ENCODE assay signal across 14 cellular contexts in the genomic region with DNA sequence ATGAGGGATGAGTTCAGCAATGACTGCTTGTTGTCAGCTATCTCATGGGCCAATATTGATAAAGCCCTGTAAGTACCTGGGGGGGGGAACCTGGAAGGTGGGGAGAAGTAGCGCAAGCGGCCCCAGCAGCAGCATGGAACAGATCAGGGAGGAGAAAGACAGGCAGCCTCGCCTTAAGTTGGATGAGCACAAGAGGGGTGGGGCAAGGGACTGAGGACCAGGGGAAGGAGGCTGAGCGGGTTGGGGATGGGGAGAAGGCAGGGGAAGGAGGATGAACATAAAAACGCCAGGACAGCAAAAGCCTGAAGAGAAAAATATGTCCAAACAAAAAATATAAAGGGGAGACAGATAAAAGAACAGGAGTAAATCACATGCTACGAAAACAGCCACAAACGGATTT.
DNase-seq lines count a peak whose midpoint lies in the region; ATAC-seq, FAIRE-seq and TF ChIP-seq lines count a peak whose summit lies in the region.
"Had no signal": no experiment of that assay in that cellular context is flagged by ENCODE, and none has a peak within 500 bp of the region (broad histone marks: within the 10 kb centered on the region; RNA-seq: fewer than 3 reads in every experiment).

No MANE protein-coding gene starts in this region.

- H3K4me2 ChIP-seq in GM23338 (no peak overlapping the region), astrocyte (ENCODE audit: low read length) (peak overlapping the region; percentile 13)
- H3K4me2 ChIP-seq: PC-9 had no signal

- peak; percentile 40 for ATAC-seq in GM23338
- ATAC-seq in GM21737 (IDR thresholded peaks at IDR 0.05; ENCODE audit: unreplicated experiment) = no peak
- ATAC-seq in foreskin keratinocyte = no peak
- ATAC-seq in GM18520 (IDR thresholded peaks at IDR 0.05; ENCODE audit: unreplicated experiment) = no peak

- no peak overlapping the region for H3K27ac Mint-ChIP-seq in GM23338
- peak overlapping the region; percentile 84 for H3K27ac Mint-ChIP-seq in astrocyte (ENCODE audit: unreplicated experiment)
- H3K27ac Mint-ChIP-seq in mesothelial cell of epicardium = peak overlapping the region; percentile 80

- H3K9ac ChIP-seq in astrocyte (ENCODE audit: low read length) (no peak overlapping the region), skeletal muscle tissue (ENCODE audit: low read depth in 1 of 3, low read length in 3 of 3) (no peak overlapping the region)

- no peak for DNase-seq in GM23338 (ENCODE audit: low spot score)
- DNase-seq in astrocyte (ENCODE audit: low read depth) = no peak
- DNase-seq in mesothelial cell of epicardium (ENCODE audit: low spot score in 2 of 2, unreplicated experiment in 2 of 2) = no peak
- no peak for DNase-seq in foreskin keratinocyte
- no peak for DNase-seq in T-helper 2 cell
- DNase-seq: aorta, left cardiac atrium, NCI-H1930, PC-9, SW 1271, WERI-Rb-1 had no signal

- H4K20me1 ChIP-seq in GM23338 (replicated peaks; ENCODE audit: insufficient read depth) = no peaks in the 10 kb centered on the region
- no peaks in the 10 kb centered on the region for H4K20me1 ChIP-seq in astrocyte (ENCODE audit: insufficient read depth, low read length)

- no peak overlapping the region for H3K4me3 Mint-ChIP-seq in GM23338
- H3K4me3 Mint-ChIP-seq in astrocyte (ENCODE audit: unreplicated experiment) = no peak overlapping the region
- H3K4me3 Mint-ChIP-seq in mesothelial cell of epicardium = no peak overlapping the region

- no peaks in the 10 kb centered on the region for H3K9me2 ChIP-seq in GM23338 (ENCODE audit: insufficient read depth)

- H3K9me3 Mint-ChIP-seq in GM23338 = no peaks in the 10 kb centered on the region
- no peaks in the 10 kb centered on the region for H3K9me3 Mint-ChIP-seq in astrocyte (ENCODE audit: unreplicated experiment)
- no peaks in the 10 kb centered on the region for H3K9me3 Mint-ChIP-seq in mesothelial cell of epicardium

- H3K4me1 Mint-ChIP-seq in GM23338 = peaks cover 31% of the 10 kb centered on the region
- peaks cover 25% of the 10 kb centered on the region for H3K4me1 Mint-ChIP-seq in astrocyte (ENCODE audit: low read depth, unreplicated experiment)
- peaks cover 54% of the 10 kb centered on the region for H3K4me1 Mint-ChIP-seq in mesothelial cell of epicardium

- no peak overlapping the region for H3K4me3 ChIP-seq in GM23338
- no peak overlapping the region for H3K4me3 ChIP-seq in astrocyte (ENCODE audit: insufficient read depth, low read depth, low read length)
- no peak overlapping the region for H3K4me3 ChIP-seq in skeletal muscle tissue (ENCODE audit: low read length in 3 of 3)
- H3K4me3 ChIP-seq: PC-9 had no signal

- H3K9me3 ChIP-seq in astrocyte (ENCODE audit: insufficient read depth, low read depth, low read length) (no peaks in the 10 kb centered on the region), skeletal muscle tissue (ENCODE audit: control insufficient read depth in 3 of 3, low read length in 3 of 3) (no peaks in the 10 kb centered on the region)

- H3K27ac ChIP-seq in GM23338 (ENCODE audit: low read depth) = no peak overlapping the region
- no peak overlapping the region for H3K27ac ChIP-seq in astrocyte (ENCODE audit: low read depth, low read length)
- H3K27ac ChIP-seq in skeletal muscle tissue (ENCODE audit: low read depth, low read length) = peak overlapping the region; percentile 11
- H3K27ac ChIP-seq in foreskin keratinocyte = no peak overlapping the region
- H3K27ac ChIP-seq: PC-9, WERI-Rb-1 had no signal

- no peak for FAIRE-seq in astrocyte (lab: Jason Lieb, UNC)

- H3K4me1 ChIP-seq in GM23338 (ENCODE audit: insufficient read depth) = no peaks in the 10 kb centered on the region
- H3K4me1 ChIP-seq in astrocyte (ENCODE audit: insufficient read depth, low read length) = peaks cover 12% of the 10 kb centered on the region
- H3K4me1 ChIP-seq in skeletal muscle tissue (ENCODE audit: control insufficient read depth in 3 of 3, insufficient read depth in 3 of 3, low read length in 3 of 3) = peaks cover 0 to 10% (median 0%) of the 10 kb centered on the region in 3 donors
- H3K4me1 ChIP-seq in foreskin keratinocyte = peaks cover 8% of the 10 kb centered on the region

- no peaks in the 10 kb centered on the region for H3K36me3 ChIP-seq in GM23338 (ENCODE audit: insufficient read depth)
- H3K36me3 ChIP-seq in astrocyte (ENCODE audit: insufficient read depth, low read length) = no peaks in the 10 kb centered on the region
- H3K36me3 ChIP-seq in skeletal muscle tissue (ENCODE audit: control insufficient read depth in 3 of 3, insufficient read depth in 3 of 3, low read length in 3 of 3) = no peaks in the 10 kb centered on the region
- H3K36me3 ChIP-seq: WERI-Rb-1 had no signal

- H2AFZ ChIP-seq in GM23338 (0 out of 2 replicates have a peak overlapping the region, but pooled peaks have one; percentile 24), astrocyte (ENCODE audit: low read depth, low read length) (no peak overlapping the region)
- H2AFZ ChIP-seq: PC-9 had no signal

- TF ChIP-seq CTCF in GM23338 (conservative IDR thresholded peaks at IDR 0.05; ENCODE audit: low read depth in 2 of 2) (no peak), astrocyte (IDR thresholded peaks at IDR 0.05; ENCODE audit: insufficient read depth, low read depth, low read length) (no peak), mesothelial cell of epicardium (IDR thresholded peaks at IDR 0.05; ENCODE audit: unreplicated experiment) (no peak), foreskin keratinocyte (conservative IDR thresholded peaks at IDR 0.05) (no peak)

- no peaks in the 10 kb centered on the region for H3K36me3 Mint-ChIP-seq in GM23338 (ENCODE audit: low read depth)
- peaks cover 12% of the 10 kb centered on the region for H3K36me3 Mint-ChIP-seq in astrocyte (ENCODE audit: low read depth, unreplicated experiment)
- H3K36me3 Mint-ChIP-seq in mesothelial cell of epicardium = no peaks in the 10 kb centered on the region

- H3K79me2 ChIP-seq in GM23338 (replicated peaks; ENCODE audit: insufficient read depth) (no peaks in the 10 kb centered on the region), astrocyte (ENCODE audit: insufficient read depth, low read length) (no peaks in the 10 kb centered on the region)

- H3K27me3 ChIP-seq in GM23338 (ENCODE audit: insufficient read depth) (no peaks in the 10 kb centered on the region), astrocyte (ENCODE audit: insufficient read depth, low read length) (no peaks in the 10 kb centered on the region), skeletal muscle tissue (ENCODE audit: control insufficient read depth in 3 of 3, insufficient read depth in 3 of 3, low read length in 3 of 3) (no peaks in the 10 kb centered on the region), foreskin keratinocyte (no peaks in the 10 kb centered on the region)

- H3K27me3 Mint-ChIP-seq in GM23338 (ENCODE audit: insufficient read depth, low read depth, poor library complexity) (peaks cover 1% of the 10 kb centered on the region), astrocyte (ENCODE audit: low read depth, unreplicated experiment) (no peaks in the 10 kb centered on the region), mesothelial cell of epicardium (ENCODE audit: low read depth) (no peaks in the 10 kb centered on the region)

- H3F3A ChIP-seq in GM23338 (replicated peaks; ENCODE audit: low read depth) = 0 out of 2 replicates have a peak, but pooled peaks cover 2% of the 10 kb centered on the region

TF ChIP-seq in GM23338, 12 proteins besides CTCF, POLR2A, EP300 and RAD21 (continues in another document):
- no peak for TF ChIP-seq EZH2 (IDR thresholded peaks at IDR 0.05; ENCODE audit: low read depth, unreplicated experiment)
- TF ChIP-seq ZNF114 (CRISPR knock-in tag; IDR thresholded peaks at IDR 0.05) = no peak
- TF ChIP-seq CREB1 (CRISPR knock-in tag; IDR thresholded peaks at IDR 0.05; ENCODE audit: low read depth) = no peak
- no peak for TF ChIP-seq EZH2phosphoT487 (IDR thresholded peaks at IDR 0.05; ENCODE audit: unreplicated experiment)
